In the genomic region with DNA sequence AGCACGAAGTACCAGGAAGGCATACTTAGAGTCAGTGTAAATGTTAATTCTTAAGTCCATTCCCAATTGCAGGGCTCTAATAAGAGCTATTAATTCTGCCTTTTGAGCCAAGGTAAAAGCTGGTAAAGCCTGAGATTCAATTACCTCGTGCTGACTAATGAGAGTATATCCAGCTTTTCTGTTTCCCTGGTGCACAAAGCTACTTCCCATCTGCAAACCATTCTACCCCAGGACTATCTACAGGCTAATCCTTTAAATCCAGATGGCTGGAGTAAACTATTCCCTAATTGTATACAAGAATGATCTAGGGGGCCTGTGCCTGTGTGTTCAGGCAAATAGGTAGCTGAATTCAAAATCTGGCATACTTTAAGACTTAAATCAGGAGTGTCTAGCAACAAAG, we compare ENCODE assay signal across 28 cellular contexts.
"Had no signal": no experiment of that assay in that cellular context is flagged by ENCODE, and none has a peak within 500 bp of the region (broad histone marks: within the 10 kb centered on the region; RNA-seq: fewer than 3 reads in every experiment).

No MANE protein-coding gene starts in this region.

- FAIRE-seq: islet of Langerhans, kidney, urothelium cell line had no signal

- H3K9me3 ChIP-seq: left lung, lower lobe of right lung, ovary, prostate gland, spleen, thoracic aorta, tibial artery, upper lobe of right lung had no signal

- H3K27ac Mint-ChIP-seq: immature natural killer cell; naive thymus-derived CD8-positive, alpha-beta T cell; nephron; stimulated activated effector memory CD8-positive, alpha-beta T cell treated with anti-CD3 and anti-CD28 coated beads, Interleukin-12 subunit alpha, Interleukin-12 subunit beta, amount 100 ng/mL, for 72 hours; stimulated activated naive CD8-positive, alpha-beta T cell treated with anti-CD3 and anti-CD28 coated beads, Interleukin-15, Interleukin-2, amounts not matched to agents 100 ng/mL and 50 ng/mL, for 24 hours had no signal

- DNase-seq: hypothalamus; immature natural killer cell; kidney; left colon; left lung; lower lobe of right lung; mammary epithelial cell; mesenchymal stem cell; naive thymus-derived CD8-positive, alpha-beta T cell; ovary; retina; spleen; stimulated activated CD4-positive, alpha-beta T cell treated with anti-CD3 and anti-CD28 coated beads, Interleukin-4, amount 100 ng/mL, for 24 hours; stimulated activated naive CD4-positive, alpha-beta T cell; tibial artery; upper lobe of right lung had no signal

- H3K27ac ChIP-seq: left lung, lower lobe of right lung, ovary, prostate gland, skin epidermis, spleen, suprapubic skin, thoracic aorta, tibial artery, upper lobe of right lung had no signal

- H3K4me3 Mint-ChIP-seq: immature natural killer cell; naive thymus-derived CD8-positive, alpha-beta T cell; nephron; neural crest cell; stimulated activated effector memory CD8-positive, alpha-beta T cell treated with anti-CD3 and anti-CD28 coated beads, Interleukin-12 subunit alpha, Interleukin-12 subunit beta, amount 100 ng/mL, for 72 hours; stimulated activated naive CD8-positive, alpha-beta T cell treated with anti-CD3 and anti-CD28 coated beads, Interleukin-15, Interleukin-2, amounts not matched to agents 100 ng/mL and 50 ng/mL, for 24 hours had no signal

- H3K36me3 ChIP-seq: left lung, lower lobe of right lung, ovary, prostate gland, spleen, suprapubic skin, thoracic aorta, tibial artery, upper lobe of right lung had no signal

- H3K27me3 ChIP-seq: left lung, ovary, spleen, suprapubic skin, tibial artery, upper lobe of right lung had no signal

- H3K4me1 Mint-ChIP-seq: immature natural killer cell; nephron; neural crest cell; stimulated activated effector memory CD8-positive, alpha-beta T cell treated with anti-CD3 and anti-CD28 coated beads, Interleukin-12 subunit alpha, Interleukin-12 subunit beta, amount 100 ng/mL, for 72 hours had no signal

- H3K27me3 Mint-ChIP-seq: stimulated activated naive CD8-positive, alpha-beta T cell treated with anti-CD3 and anti-CD28 coated beads, Interleukin-15, Interleukin-2, amounts not matched to agents 100 ng/mL and 50 ng/mL, for 24 hours had no signal

- ATAC-seq: left colon; left lung; lower lobe of right lung; naive thymus-derived CD8-positive, alpha-beta T cell; right cardiac atrium; sciatic nerve; stimulated activated effector memory CD8-positive, alpha-beta T cell treated with anti-CD3 and anti-CD28 coated beads, Interleukin-12 subunit alpha, Interleukin-12 subunit beta, amount 100 ng/mL, for 72 hours; upper lobe of right lung had no signal

- H3K36me3 Mint-ChIP-seq: immature natural killer cell; naive thymus-derived CD8-positive, alpha-beta T cell; stimulated activated effector memory CD8-positive, alpha-beta T cell treated with anti-CD3 and anti-CD28 coated beads, Interleukin-12 subunit alpha, Interleukin-12 subunit beta, amount 100 ng/mL, for 72 hours had no signal

- H3K4me3 ChIP-seq: left lung, lower lobe of right lung, ovary, prostate gland, skin epidermis, spleen, suprapubic skin, thoracic aorta, tibial artery, upper lobe of right lung had no signal

- H3K9me3 Mint-ChIP-seq: nephron, neural crest cell had no signal
